ENCODE assay signal across 26 cellular contexts in the genomic region with DNA sequence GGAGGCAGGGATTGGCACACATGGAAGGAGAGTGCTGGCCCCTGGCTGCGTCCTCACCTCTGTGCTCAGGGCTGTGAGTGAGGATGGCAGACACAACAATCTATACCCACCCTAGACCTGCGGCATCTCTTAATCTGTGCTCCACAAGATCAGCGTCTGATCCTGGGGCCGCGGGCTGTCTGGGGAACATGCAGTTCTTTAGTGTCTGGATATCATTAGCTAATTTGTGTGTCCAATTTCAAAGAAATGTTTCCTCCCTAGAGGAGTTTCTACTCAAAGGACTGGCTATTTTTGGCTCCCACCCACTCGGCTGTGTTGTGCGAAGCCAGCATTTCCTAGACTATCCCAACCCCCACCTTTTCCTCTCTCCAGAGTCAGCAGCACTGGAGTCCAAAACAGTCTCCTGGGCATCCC.
DNase-seq lines count a peak whose midpoint lies in the region; ATAC-seq and TF ChIP-seq lines count a peak whose summit lies in the region.
"Had no signal": no experiment of that assay in that cellular context is flagged by ENCODE, and none has a peak within 500 bp of the region (broad histone marks: within the 10 kb centered on the region; RNA-seq: fewer than 3 reads in every experiment).

No MANE protein-coding gene starts in this region.

- peak overlapping the region; percentile 2 for H3K4me3 Mint-ChIP-seq in type B pancreatic cell
- H3K4me3 Mint-ChIP-seq: activated CD4-positive, alpha-beta T cell treated with anti-CD3 and anti-CD28 coated beads, Interleukin-2, amount 10 ng/mL, durations not matched to agents 7 days and 5 days; naive B cell; stimulated activated naive B cell treated with anti-CD40 and anti-IgM and Interleukin-4, amounts not matched to agents 10 μg/mL and 1 μg/mL and 100 μg/mL, for 72 hours had no signal

- H3K4me2 ChIP-seq in hepatocyte, result peak overlapping the region; percentile 27

- ATAC-seq in HG02981 (IDR thresholded peaks at IDR 0.05; ENCODE audit: unreplicated experiment), result no peak
- ATAC-seq: stimulated activated naive B cell treated with anti-CD40 and anti-IgM and Interleukin-4, amounts not matched to agents 10 μg/mL and 1 μg/mL and 100 μg/mL, for 72 hours had no signal

- no peak for TF ChIP-seq CTCF in WERI-Rb-1 (IDR thresholded peaks at IDR 0.05; ENCODE audit: low read depth, low read length)
- no peak for TF ChIP-seq CTCF in fibroblast of mammary gland (conservative IDR thresholded peaks at IDR 0.05; ENCODE audit: control insufficient read depth, insufficient read depth, low read depth, low read length)
- TF ChIP-seq CTCF in hepatocyte (IDR thresholded peaks at IDR 0.05; ENCODE audit: poor library complexity), result no peak
- TF ChIP-seq CTCF in type B pancreatic cell (conservative IDR thresholded peaks at IDR 0.05), result no peak

- H2AFZ ChIP-seq in hepatocyte, result no peak overlapping the region
- H2AFZ ChIP-seq: parathyroid adenoma had no signal

- no peaks in the 10 kb centered on the region for H3K9me3 Mint-ChIP-seq in type B pancreatic cell
- H3K9me3 Mint-ChIP-seq: activated CD4-positive, alpha-beta T cell treated with anti-CD3 and anti-CD28 coated beads, Interleukin-2, amount 10 ng/mL, durations not matched to agents 7 days and 5 days had no signal

- H4K20me1 ChIP-seq in hepatocyte (ENCODE audit: insufficient read depth, poor library complexity, severe bottlenecking), result no peaks in the 10 kb centered on the region

- H3K4me1 ChIP-seq in hepatocyte (ENCODE audit: insufficient read depth), result no peaks in the 10 kb centered on the region
- no peaks in the 10 kb centered on the region for H3K4me1 ChIP-seq in SJCRH30
- H3K4me1 ChIP-seq: colonic mucosa, parathyroid adenoma, transverse colon had no signal

- H3K27me3 ChIP-seq in WERI-Rb-1 (ENCODE audit: insufficient read depth, low read depth, severe bottlenecking) (no peaks in the 10 kb centered on the region), hepatocyte (no peaks in the 10 kb centered on the region), SJCRH30 (no peaks in the 10 kb centered on the region)
- H3K27me3 ChIP-seq: colonic mucosa, sigmoid colon, transverse colon had no signal

- peaks cover 2% of the 10 kb centered on the region for H3K36me3 Mint-ChIP-seq in type B pancreatic cell
- H3K36me3 Mint-ChIP-seq: stimulated activated naive B cell treated with anti-CD40 and anti-IgM and Interleukin-4, amounts not matched to agents 10 μg/mL and 1 μg/mL and 100 μg/mL, for 72 hours had no signal

- no peaks in the 10 kb centered on the region for H3K9me2 ChIP-seq in hepatocyte (replicated peaks; ENCODE audit: insufficient read depth)

- H3K27ac ChIP-seq in WERI-Rb-1 (no peak overlapping the region), hepatocyte (no peak overlapping the region), SJCRH30 (no peak overlapping the region)
- H3K27ac ChIP-seq: colonic mucosa, parathyroid adenoma, RWPE1, transverse colon had no signal

- H3K36me3 ChIP-seq in WERI-Rb-1 (no peaks in the 10 kb centered on the region), hepatocyte (replicated peaks; ENCODE audit: insufficient read depth, low read depth) (no peaks in the 10 kb centered on the region), SJCRH30 (no peaks in the 10 kb centered on the region)
- H3K36me3 ChIP-seq: colonic mucosa, sigmoid colon, transverse colon had no signal

- H3K9me3 ChIP-seq in WERI-Rb-1 (ENCODE audit: severe bottlenecking), result no peaks in the 10 kb centered on the region
- no peaks in the 10 kb centered on the region for H3K9me3 ChIP-seq in hepatocyte (ENCODE audit: low read depth)
- H3K9me3 ChIP-seq in SJCRH30 (replicated peaks), result no peaks in the 10 kb centered on the region
- H3K9me3 ChIP-seq: colonic mucosa, sigmoid colon, transverse colon had no signal

- H3K27me3 Mint-ChIP-seq in type B pancreatic cell, result peaks cover 29% of the 10 kb centered on the region
- H3K27me3 Mint-ChIP-seq: activated CD4-positive, alpha-beta T cell treated with anti-CD3 and anti-CD28 coated beads, Interleukin-2, amount 10 ng/mL, durations not matched to agents 7 days and 5 days had no signal

- H3K27ac Mint-ChIP-seq in type B pancreatic cell, result no peak overlapping the region
- H3K27ac Mint-ChIP-seq: activated CD4-positive, alpha-beta T cell treated with anti-CD3 and anti-CD28 coated beads, Interleukin-2, amount 10 ng/mL, durations not matched to agents 7 days and 5 days; naive B cell; stimulated activated naive B cell treated with anti-CD40 and anti-IgM and Interleukin-4, amounts not matched to agents 10 μg/mL and 1 μg/mL and 100 μg/mL, for 72 hours had no signal

- no peaks in the 10 kb centered on the region for H3K79me2 ChIP-seq in hepatocyte
- H3K79me2 ChIP-seq: parathyroid adenoma had no signal

- H3K4me1 Mint-ChIP-seq in type B pancreatic cell (ENCODE audit: unreplicated experiment), result peaks cover 7% of the 10 kb centered on the region
- H3K4me1 Mint-ChIP-seq: activated CD4-positive, alpha-beta T cell treated with anti-CD3 and anti-CD28 coated beads, Interleukin-2, amount 10 ng/mL, durations not matched to agents 7 days and 5 days; naive B cell; stimulated activated naive B cell treated with anti-CD40 and anti-IgM and Interleukin-4, amounts not matched to agents 10 μg/mL and 1 μg/mL and 100 μg/mL, for 72 hours had no signal

- DNase-seq in WERI-Rb-1 (peak; percentile 22), fibroblast of mammary gland (ENCODE audit: low read depth) (peak; percentile 82), hepatocyte (ENCODE audit: low spot score) (peak; percentile 64), type B pancreatic cell (ENCODE audit: extremely low spot score, unreplicated experiment) (no peak), SJCRH30 (no peak), kidney tubule cell (ENCODE audit: low spot score) (no peak)
- no peak for DNase-seq in effector CD8-positive, alpha-beta T cell (lab: John Stamatoyannopoulos, UW)
- DNase-seq: activated CD4-positive, alpha-beta T cell treated with anti-CD3 and anti-CD28 coated beads, Interleukin-2, amount 10 ng/mL, durations not matched to agents 7 days and 5 days; activated CD8-positive, alpha-beta memory T cell treated with anti-CD3 and anti-CD28 coated beads, Interleukin-2, amount 50 U/mL, for 4 hours; activated naive CD4-positive, alpha-beta T cell; AML-193; colonic mucosa; DND-41; KG1; naive B cell; NCI-H2029 treated with DMSO at 0.1 percent for 48 hours; NCI-H446 treated with DMSO at 0.1 percent for 48 hours; NK-92 treated with Interleukin-12 subunit alpha and Interleukin-12 subunit beta, amount 100 ng/mL, for 24 hours; sigmoid colon; stimulated activated naive B cell treated with anti-CD40 and anti-IgM and Interleukin-4, amounts not matched to agents 10 μg/mL and 1 μg/mL and 100 μg/mL, for 72 hours; T-helper 1 cell; transverse colon had no signal

- WGBS in hepatocyte (ENCODE audit: low lambda C conversion rate, missing lambda C conversion rate), result 38% methylated on average over 7 of the region's 7 CpGs

- H3K4me3 ChIP-seq in WERI-Rb-1 (ENCODE audit: low read depth, low read length) (no peak overlapping the region), fibroblast of mammary gland (ENCODE audit: control insufficient read depth, low read depth, low read length) (no peak overlapping the region), hepatocyte (no peak overlapping the region), SJCRH30 (no peak overlapping the region)
- H3K4me3 ChIP-seq: colonic mucosa, lung, sigmoid colon, transverse colon had no signal

Comparison
In these comparisons a context has a peak if more than half of its experiments do, and no peak if none do; other contexts are left out.
1. DNase-seq: peak in WERI-Rb-1 (single experiment), fibroblast of mammary gland (single experiment) and hepatocyte (single experiment); none in type B pancreatic cell (single experiment), SJCRH30 (0 of 2), kidney tubule cell (single experiment) and effector CD8-positive, alpha-beta T cell (single experiment).